Comparison of ENCODE assay signal across 8 cellular contexts in genomic region chr16:49441366-49441780, GRCh38.
DNase-seq lines count a peak whose midpoint lies in the region; ATAC-seq and TF ChIP-seq lines count a peak whose summit lies in the region.

No MANE protein-coding gene starts in this region.

- H3K4me3 ChIP-seq in gastroesophageal sphincter: peak overlapping the region in 1 of 2 donors; percentile 6

- no peak for TF ChIP-seq POLR2A in gastroesophageal sphincter (IDR thresholded peaks at IDR 0.05)

- no peak for TF ChIP-seq EP300 in gastroesophageal sphincter (IDR thresholded peaks at IDR 0.05)

- in situ Hi-C loops in ACHN (cut with HindIII; ENCODE audit: low pct_ligation_motif_present, low pct_unique_long_range_greater_than_20kb, low sequenced_read_pairs): no loop called here

- no peak overlapping the region for H3K27ac ChIP-seq in gastroesophageal sphincter

- peaks cover 23% of the 10 kb centered on the region for H3K27me3 ChIP-seq in gastroesophageal sphincter

- 18 to 27% methylated on average over 5 to 6 of the region's 18 CpGs for WGBS in gastroesophageal sphincter (ENCODE audit: low coverage in 1 of 2), 2 donors

- no peaks in the 10 kb centered on the region for H3K9me3 ChIP-seq in gastroesophageal sphincter

- no peaks in the 10 kb centered on the region for H3K36me3 ChIP-seq in gastroesophageal sphincter

- ATAC-seq in GM19463 (IDR thresholded peaks at IDR 0.05; ENCODE audit: unreplicated experiment): peak; percentile 97
- peak; percentile 94 for ATAC-seq in HG03558 (IDR thresholded peaks at IDR 0.05; ENCODE audit: extremely low read depth, unreplicated experiment)
- peak; percentile 36 for ATAC-seq in gastroesophageal sphincter

- peaks cover 0 to 13% (median 0%) of the 10 kb centered on the region in 3 donors for H3K4me1 ChIP-seq in gastroesophageal sphincter

- no peak for TF ChIP-seq CTCF in gastroesophageal sphincter (IDR thresholded peaks at IDR 0.05)

- peak; percentile 52 for DNase-seq in Daoy (ENCODE audit: low read depth)
- DNase-seq in activated CD4-positive, alpha-beta T cell treated with anti-CD3 and anti-CD28 coated beads, Interleukin-2, amount 50 U/mL, for 48 hours: peak; percentile 50 to 66
- DNase-seq in stimulated activated CD4-positive, alpha-beta T cell treated with anti-CD3 and anti-CD28 coated beads, Interleukin-15, amount 100 ng/mL, for 24 hours: peak; percentile 72
- DNase-seq in ACHN: no peak
- no peak for DNase-seq in GF-D8 (lab: John Stamatoyannopoulos, UW)

Comparison
In these comparisons a context has a peak if more than half of its experiments do, and no peak if none do; other contexts are left out.
1. DNase-seq: peak in Daoy (single experiment), activated CD4-positive, alpha-beta T cell treated with anti-CD3 and anti-CD28 coated beads, Interleukin-2, amount 50 U/mL, for 48 hours (2 of 2) and stimulated activated CD4-positive, alpha-beta T cell treated with anti-CD3 and anti-CD28 coated beads, Interleukin-15, amount 100 ng/mL, for 24 hours (single experiment); none in ACHN (single experiment) and GF-D8 (single experiment).
2. ATAC-seq: peak in every context shown above with its lines; median percentile 97 in GM19463; 94 in HG03558; 36 in gastroesophageal sphincter.